22 cellular contexts compared by ENCODE assay signal in the genomic region with DNA sequence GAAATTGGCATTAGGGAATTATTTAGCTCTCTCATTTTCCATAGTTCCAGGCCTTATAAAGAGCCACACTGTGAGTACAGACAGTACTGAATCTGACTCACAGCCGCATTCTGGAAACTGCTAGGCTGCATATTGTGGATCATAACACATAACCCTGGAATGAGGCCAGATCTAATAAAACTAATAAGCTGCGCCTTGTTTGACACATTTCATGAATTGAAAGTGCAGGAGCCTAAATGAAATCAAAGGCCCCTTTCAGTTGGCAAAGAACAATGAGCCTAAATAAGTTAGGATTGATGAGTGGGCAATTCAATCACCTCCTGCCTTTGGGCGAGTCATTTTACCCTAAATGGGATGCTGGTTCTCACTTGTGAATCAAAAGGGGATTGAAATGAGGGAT.
"Had no signal": no experiment of that assay in that cellular context is flagged by ENCODE, and none has a peak within 500 bp of the region (broad histone marks: within the 10 kb centered on the region; RNA-seq: fewer than 3 reads in every experiment).

No MANE protein-coding gene starts in this region.

- ATAC-seq: psoas muscle; sciatic nerve; stimulated activated memory B cell treated with anti-CD40 and anti-IgM and Interleukin-4, amounts not matched to agents 10 μg/mL and 1 μg/mL and 100 μg/mL, for 72 hours; stimulated activated naive CD8-positive, alpha-beta T cell treated with anti-CD3 and anti-CD28 coated beads, Interleukin-15, amount 100 ng/mL, for 72 hours; upper lobe of right lung had no signal

- H3K9me3 ChIP-seq: esophagus muscularis mucosa, psoas muscle, testis, upper lobe of right lung had no signal

- H3K4me1 ChIP-seq: esophagus muscularis mucosa, parathyroid adenoma, psoas muscle, spleen, testis, tibial nerve, upper lobe of right lung, vagina had no signal

- H3K36me3 ChIP-seq: esophagus muscularis mucosa, heart left ventricle, spleen, tibial nerve, upper lobe of right lung, vagina had no signal

- H3K27ac ChIP-seq: epithelial cell of prostate, esophagus muscularis mucosa, heart left ventricle, parathyroid adenoma, psoas muscle, spleen, testis, upper lobe of right lung, vagina had no signal

- DNase-seq: effector memory CD4-positive, alpha-beta T cell; heart left ventricle; hippocampal formation; mesendoderm; naive B cell; occipital lobe; psoas muscle; retina; spleen; stimulated activated CD4-positive, alpha-beta T cell treated with anti-CD3 and anti-CD28 coated beads, Interleukin-15, amount 100 ng/mL, for 24 hours; stimulated activated CD4-positive, alpha-beta T cell treated with anti-CD3 and anti-CD28 coated beads, Interleukin-1b, Interleukin-23, amount 100 ng/mL, for 48 hours; stimulated activated CD4-positive, alpha-beta T cell treated with anti-CD3 and anti-CD28 coated beads, Interleukin-4, amount 100 ng/mL, for 24 hours; stimulated activated naive CD8-positive, alpha-beta T cell treated with anti-CD3 and anti-CD28 coated beads, Interleukin-15, amount 100 ng/mL, for 72 hours; testis; upper lobe of right lung had no signal

- H3K27me3 ChIP-seq: esophagus muscularis mucosa, heart left ventricle, spleen, testis, tibial nerve, upper lobe of right lung, vagina had no signal

- H3K4me3 ChIP-seq: esophagus muscularis mucosa, heart left ventricle, psoas muscle, spleen, testis, tibial nerve, upper lobe of right lung, vagina had no signal
